Comparison of ENCODE assay signal across 9 cellular contexts in the genomic region with DNA sequence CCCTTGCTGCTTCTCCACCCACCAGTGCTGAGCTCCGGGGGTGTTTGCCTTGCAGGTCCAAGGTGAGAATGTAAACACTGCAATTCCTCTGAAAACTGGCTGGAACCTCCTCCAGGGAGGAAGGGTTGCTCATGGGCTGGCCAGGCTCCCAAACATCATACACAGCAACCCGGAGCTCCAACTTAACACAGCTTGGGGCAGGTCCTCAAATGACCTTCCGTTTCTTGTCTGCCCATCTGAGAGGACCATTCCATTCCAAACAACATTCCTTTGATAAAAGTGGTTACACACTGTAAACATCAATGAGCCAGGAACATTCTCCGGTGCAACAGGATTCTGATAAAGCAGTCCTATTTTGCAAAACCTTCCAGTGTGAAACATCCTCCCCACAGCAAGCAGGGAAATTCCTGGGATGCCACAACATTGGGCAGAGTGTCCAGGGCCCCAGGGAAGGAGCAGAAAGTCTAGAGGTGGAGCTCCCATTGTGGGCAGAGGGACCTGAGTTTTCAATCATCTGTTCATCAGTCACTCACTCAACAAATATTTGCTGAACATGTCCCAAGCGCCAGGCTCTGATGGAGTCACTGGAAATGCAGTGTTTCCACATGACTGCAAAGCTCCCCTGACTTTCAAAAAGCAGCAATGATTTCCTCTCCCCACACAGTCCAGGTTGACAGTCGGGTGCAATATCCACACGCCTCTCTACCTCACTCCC. TPM values are rescaled to one million over a fixed set of nuclear protein-coding genes. Genes with fewer than 3 reads are reported as not detected.
A peak's percentile ranks its signal among the peaks of the same experiment; 100 is the strongest.
DNase-seq lines count a peak whose midpoint lies in the region; TF ChIP-seq lines count a peak whose summit lies in the region.
"Had no signal": no experiment of that assay in that cellular context is flagged by ENCODE, and none has a peak within 500 bp of the region (broad histone marks: within the 10 kb centered on the region; RNA-seq: fewer than 3 reads in every experiment).

No MANE protein-coding gene starts in this region.

- H3K4me3 Mint-ChIP-seq in endothelial cell (ENCODE audit: unreplicated experiment): no peak overlapping the region

- peaks cover 5% of the 10 kb centered on the region for H3K27me3 Mint-ChIP-seq in endothelial cell (ENCODE audit: unreplicated experiment)

- peaks cover 17% of the 10 kb centered on the region for H3K79me1 ChIP-seq in trophoblast cell (ENCODE audit: low read length)

- H3K27ac Mint-ChIP-seq in endothelial cell (ENCODE audit: unreplicated experiment): no peak overlapping the region

- H3K9me3 ChIP-seq in SK-N-SH (no peaks in the 10 kb centered on the region), trophoblast cell (ENCODE audit: insufficient read depth, low read depth, low read length) (no peaks in the 10 kb centered on the region)

- no peak overlapping the region for H4K12ac ChIP-seq in trophoblast cell (ENCODE audit: low read depth, low read length)

- H2BK120ac ChIP-seq in trophoblast cell (ENCODE audit: insufficient read depth, low read length, poor library complexity): peak overlapping the region; percentile 52

- H3K27ac ChIP-seq in SK-N-SH (ENCODE audit: low read depth in 2 of 2, low read length in 1 of 2) (peak overlapping the region; percentile 74 to 76; a peak in 3 of 4 replicates), trophoblast cell (ENCODE audit: low read depth, low read length) (peak overlapping the region; percentile 40)

- peak overlapping the region; percentile 76 for H2BK5ac ChIP-seq in trophoblast cell (ENCODE audit: low read depth, low read length, poor library complexity)

- DNase-seq in DMS53 treated with DMSO at 0.1 percent for 48 hours (lab: John Stamatoyannopoulos, UW; ENCODE audit: unreplicated experiment) (peak; percentile 58), SK-N-SH (no peak), fibroblast of the aortic adventitia (ENCODE audit: low read depth) (peak; percentile 99), trophoblast cell (peak; percentile 97 to 99), ureter (ENCODE audit: low spot score) (no peak), endothelial cell (ENCODE audit: low spot score) (no peak), SKM-1 (lab: John Stamatoyannopoulos, UW; ENCODE audit: unreplicated experiment) (no peak)
- no peak for DNase-seq in activated CD4-positive, alpha-beta T cell treated with anti-CD3 and anti-CD28 coated beads for 48 hours
- DNase-seq: T-helper 1 cell had no signal

- POLR2A ChIA-PET in SK-N-SH (lab: Yijun Ruan, JAX): no interaction called here

- no peak overlapping the region for H2AK5ac ChIP-seq in trophoblast cell (ENCODE audit: low read length)

- peaks cover 7 to 19% of the 10 kb centered on the region in 2 experiments; a peak in 3 of 4 replicates for H3K4me1 ChIP-seq in SK-N-SH (ENCODE audit: control insufficient read depth in 1 of 2, insufficient read depth in 2 of 2, low read depth in 1 of 2, low read length in 1 of 2)
- peaks cover 22 to 26% of the 10 kb centered on the region in 2 experiments for H3K4me1 ChIP-seq in trophoblast cell (ENCODE audit: control insufficient read depth in 1 of 2, insufficient read depth in 2 of 2, low read length in 2 of 2)

- H3K27me3 ChIP-seq in SK-N-SH (ENCODE audit: insufficient read depth) (no peaks in the 10 kb centered on the region), trophoblast cell (ENCODE audit: insufficient read depth, low read length) (no peaks in the 10 kb centered on the region)

- H2BK12ac ChIP-seq in trophoblast cell (ENCODE audit: low read length): peak overlapping the region; percentile 78

- H2AFZ ChIP-seq in SK-N-SH (ENCODE audit: low read depth): peak overlapping the region; percentile 74
- no peak overlapping the region for H2AFZ ChIP-seq in trophoblast cell (ENCODE audit: insufficient read depth, low read length, poor library complexity)

- H4K20me1 ChIP-seq in SK-N-SH (ENCODE audit: insufficient read depth): no peaks in the 10 kb centered on the region

- no peak overlapping the region for H3K18ac ChIP-seq in trophoblast cell (ENCODE audit: low read length)

- TF ChIP-seq RAD21 in SK-N-SH (IDR thresholded peaks at IDR 0.05; ENCODE audit: low read length): no peak

- H3K23ac ChIP-seq in trophoblast cell (ENCODE audit: low read length): no peak overlapping the region

- TF ChIP-seq EP300 in SK-N-SH (IDR thresholded peaks at IDR 0.05; ENCODE audit: borderline replicate concordance in 1 of 2, low read depth in 1 of 2, low read length in 1 of 2): peak in 1 of 2 experiments; percentile 59; a peak in 1 of 4 replicates

- peak overlapping the region; percentile 20 for H4K91ac ChIP-seq in trophoblast cell (ENCODE audit: low read depth, low read length)

- peak overlapping the region; percentile 11 for H3K14ac ChIP-seq in trophoblast cell (ENCODE audit: low read length)

- H3K9me2 ChIP-seq in SK-N-SH: no peaks in the 10 kb centered on the region

- H3K4ac ChIP-seq in trophoblast cell (ENCODE audit: low read depth, low read length): no peak overlapping the region

- peaks cover 17% of the 10 kb centered on the region for H3F3A ChIP-seq in SK-N-SH (replicated peaks; ENCODE audit: insufficient read depth)

- 36% methylated on average over 6 of the region's 7 CpGs for WGBS in SK-N-SH (ENCODE audit: low lambda C conversion rate)
- no CpG with 5 or more reads among the region's 7 CpGs for WGBS in trophoblast cell (ENCODE audit: extremely low coverage, insufficient coverage, insufficient read length)

- H3K79me2 ChIP-seq in SK-N-SH (ENCODE audit: insufficient read depth): no peaks in the 10 kb centered on the region
- no peaks in the 10 kb centered on the region for H3K79me2 ChIP-seq in trophoblast cell (ENCODE audit: control insufficient read depth, insufficient read depth, low read length, poor library complexity)

- peaks cover 8% of the 10 kb centered on the region for H3K4me1 Mint-ChIP-seq in endothelial cell (ENCODE audit: unreplicated experiment)

- H3K36me3 ChIP-seq in SK-N-SH (replicated peaks in 1 of 2; ENCODE audit: control insufficient read depth in 1 of 2, insufficient read depth in 2 of 2, low read length in 1 of 2) (no peaks in the 10 kb centered on the region), trophoblast cell (ENCODE audit: control insufficient read depth in 1 of 2, insufficient read depth in 2 of 2, low read length in 2 of 2) (no peaks in the 10 kb centered on the region)

- H3K9me3 Mint-ChIP-seq in endothelial cell (ENCODE audit: unreplicated experiment): no peaks in the 10 kb centered on the region

- H3K9ac ChIP-seq in SK-N-SH: peak overlapping the region; percentile 15; the same call in 1 of the 2 replicates
- H3K9ac ChIP-seq in trophoblast cell (ENCODE audit: low read length): no peak overlapping the region

- CTCF ChIA-PET in SK-N-SH (lab: Yijun Ruan, JAX): interaction anchor here (1.0 kb wide), 1 partner anchor 13 kb away, joined by 4 read pairs; no protein-coding TSS in a partner anchor

- no peak for TF ChIP-seq CTCF in SK-N-SH (IDR thresholded peaks at IDR 0.05)
- TF ChIP-seq CTCF in fibroblast of the aortic adventitia (IDR thresholded peaks at IDR 0.05; ENCODE audit: insufficient read depth, low read length): no peak
- no peak for TF ChIP-seq CTCF in endothelial cell (IDR thresholded peaks at IDR 0.05; ENCODE audit: unreplicated experiment)

- H3K4me3 ChIP-seq in SK-N-SH (ENCODE audit: low read depth in 2 of 2, low read length in 1 of 2) (0 out of 4 replicates have a peak overlapping the region, but pooled peaks of 1 of the 2 experiments have one; percentile 10), fibroblast of the aortic adventitia (ENCODE audit: low read depth, low read length) (peak overlapping the region; percentile 19), trophoblast cell (ENCODE audit: low read depth, low read length) (no peak overlapping the region)

- peak overlapping the region; percentile 51 for H3K4me2 ChIP-seq in SK-N-SH
- no peak overlapping the region for H3K4me2 ChIP-seq in trophoblast cell (ENCODE audit: low read length)

- H3K36me3 Mint-ChIP-seq in endothelial cell (ENCODE audit: low read depth, unreplicated experiment): no peaks in the 10 kb centered on the region

- H4K8ac ChIP-seq in trophoblast cell (ENCODE audit: low read depth, low read length): no peak overlapping the region

TF ChIP-seq in SK-N-SH, 30 proteins besides CTCF, POLR2A, EP300 and RAD21 (continues in another document):
- TF ChIP-seq SMC3 (IDR thresholded peaks at IDR 0.05; ENCODE audit: low read depth, low read length) (no peak), MEF2A (IDR thresholded peaks at IDR 0.05; ENCODE audit: borderline replicate concordance, low read depth) (no peak), TAF1 (IDR thresholded peaks at IDR 0.05; ENCODE audit: borderline replicate concordance, low read depth, low read length) (no peak), GATA2 (CRISPR knock-in tag; IDR thresholded peaks at IDR 0.05) (no peak), NRF1 (IDR thresholded peaks at IDR 0.05; ENCODE audit: low read depth, low read length) (no peak), FOXJ3 (CRISPR knock-in tag; IDR thresholded peaks at IDR 0.05) (no peak), RCOR1 (IDR thresholded peaks at IDR 0.05; ENCODE audit: low read length) (no peak), YY1 (IDR thresholded peaks at IDR 0.05; ENCODE audit: low read depth) (no peak)
- TF ChIP-seq, protein P1, sequence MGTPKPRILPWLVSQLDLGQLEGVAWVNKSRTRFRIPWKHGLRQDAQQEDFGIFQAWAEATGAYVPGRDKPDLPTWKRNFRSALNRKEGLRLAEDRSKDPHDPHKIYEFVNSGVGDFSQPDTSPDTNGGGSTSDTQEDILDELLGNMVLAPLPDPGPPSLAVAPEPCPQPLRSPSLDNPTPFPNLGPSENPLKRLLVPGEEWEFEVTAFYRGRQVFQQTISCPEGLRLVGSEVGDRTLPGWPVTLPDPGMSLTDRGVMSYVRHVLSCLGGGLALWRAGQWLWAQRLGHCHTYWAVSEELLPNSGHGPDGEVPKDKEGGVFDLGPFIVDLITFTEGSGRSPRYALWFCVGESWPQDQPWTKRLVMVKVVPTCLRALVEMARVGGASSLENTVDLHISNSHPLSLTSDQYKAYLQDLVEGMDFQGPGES (IDR thresholded peaks at IDR 0.05; ENCODE audit: low read depth, low read length): no peak
- TF ChIP-seq, protein P2, sequence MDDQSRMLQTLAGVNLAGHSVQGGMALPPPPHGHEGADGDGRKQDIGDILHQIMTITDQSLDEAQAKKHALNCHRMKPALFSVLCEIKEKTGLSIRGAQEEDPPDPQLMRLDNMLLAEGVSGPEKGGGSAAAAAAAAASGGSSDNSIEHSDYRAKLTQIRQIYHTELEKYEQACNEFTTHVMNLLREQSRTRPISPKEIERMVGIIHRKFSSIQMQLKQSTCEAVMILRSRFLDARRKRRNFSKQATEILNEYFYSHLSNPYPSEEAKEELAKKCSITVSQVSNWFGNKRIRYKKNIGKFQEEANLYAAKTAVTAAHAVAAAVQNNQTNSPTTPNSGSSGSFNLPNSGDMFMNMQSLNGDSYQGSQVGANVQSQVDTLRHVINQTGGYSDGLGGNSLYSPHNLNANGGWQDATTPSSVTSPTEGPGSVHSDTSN (IDR thresholded peaks at IDR 0.05): peak; percentile 75

RNA-seq across cellular contexts. Expression of a gene that starts 7.3 kb away (rescaled TPM):
- polyA plus RNA-seq in SK-N-SH (2012; rRNA removed): 27.7 and 29.1 TPM in 2 replicates
- polyA plus RNA-seq in SK-N-SH (2012; cell fraction: cytosol; rRNA removed): 27.1 and 30.0 TPM in 2 replicates
- 33.3 and 48.2 TPM in 2 replicates for polyA plus RNA-seq in SK-N-SH (2012; cell fraction: nucleus; rRNA removed)
- total RNA-seq in fibroblast of the aortic adventitia (ENCODE audit: low replicate concordance) (198 and 256 TPM in 2 replicates), ureter (78.3 TPM), endothelial cell (ENCODE audit: unreplicated experiment) (17.1 TPM)
- 59.6 and 62.6 TPM in 2 replicates for polyA plus RNA-seq in trophoblast cell (2013)

Comparison
In these comparisons a context has a peak if more than half of its experiments do, and no peak if none do; other contexts are left out.
1. DNase-seq: peak in DMS53 treated with DMSO at 0.1 percent for 48 hours (single experiment), fibroblast of the aortic adventitia (single experiment) and trophoblast cell (2 of 2); none in SK-N-SH (single experiment), ureter (single experiment), endothelial cell (single experiment), SKM-1 (single experiment) and activated CD4-positive, alpha-beta T cell treated with anti-CD3 and anti-CD28 coated beads for 48 hours (single experiment).